1 cellular context compared by ENCODE assay signal in the genomic region with DNA sequence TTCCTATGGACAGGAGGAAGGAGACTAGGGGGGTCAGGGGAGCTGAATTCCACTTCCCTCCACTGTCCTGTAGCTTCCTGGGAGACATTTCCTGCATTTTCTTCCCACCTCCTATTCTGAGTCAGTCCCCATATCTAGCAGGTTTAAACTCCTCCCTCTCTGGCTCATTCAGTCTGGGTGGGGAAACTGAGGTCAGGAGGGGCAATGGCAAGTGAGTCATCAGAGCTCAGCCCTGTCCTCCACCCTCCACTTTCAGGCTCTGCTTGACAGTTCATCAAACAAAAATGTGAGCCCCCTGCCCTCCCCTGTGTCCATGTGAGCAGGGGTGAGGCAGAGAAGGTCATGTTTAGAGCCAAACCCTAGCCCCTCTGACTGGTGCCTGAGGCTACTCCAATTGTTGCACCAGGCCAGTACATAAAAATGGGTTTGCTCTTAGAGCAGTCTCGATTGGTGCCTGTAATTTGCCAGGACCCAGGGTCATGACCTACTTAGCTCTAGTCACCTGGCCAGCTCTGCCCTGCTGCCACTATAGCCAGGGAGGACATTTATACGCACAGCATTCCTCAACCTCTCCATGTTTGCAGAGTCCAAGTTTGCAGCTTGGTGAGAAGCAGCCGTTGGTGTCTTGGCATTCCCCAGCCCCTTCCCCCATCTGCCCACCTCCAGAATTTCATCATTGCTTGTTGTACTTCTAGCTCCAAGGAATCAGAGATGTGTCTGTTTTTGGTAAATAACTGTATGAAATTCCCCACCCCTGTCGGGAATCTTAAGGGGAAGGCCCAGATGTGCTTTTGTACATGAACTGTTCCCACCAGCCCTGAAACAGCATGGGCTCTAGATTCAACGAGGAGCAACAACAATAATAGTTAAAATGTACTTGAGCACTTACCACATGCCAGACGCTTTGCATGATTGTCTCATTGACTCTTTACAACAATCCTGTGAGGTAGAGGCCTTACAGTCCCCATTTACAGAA.
TF ChIP-seq lines count a peak whose summit lies in the region.

No MANE protein-coding gene starts in this region.

TF ChIP-seq in SK-N-SH, 30 proteins besides CTCF, POLR2A, EP300 and RAD21 (continued from another document):
- TF ChIP-seq, protein P1, sequence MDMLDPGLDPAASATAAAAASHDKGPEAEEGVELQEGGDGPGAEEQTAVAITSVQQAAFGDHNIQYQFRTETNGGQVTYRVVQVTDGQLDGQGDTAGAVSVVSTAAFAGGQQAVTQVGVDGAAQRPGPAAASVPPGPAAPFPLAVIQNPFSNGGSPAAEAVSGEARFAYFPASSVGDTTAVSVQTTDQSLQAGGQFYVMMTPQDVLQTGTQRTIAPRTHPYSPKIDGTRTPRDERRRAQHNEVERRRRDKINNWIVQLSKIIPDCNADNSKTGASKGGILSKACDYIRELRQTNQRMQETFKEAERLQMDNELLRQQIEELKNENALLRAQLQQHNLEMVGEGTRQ (IDR thresholded peaks at IDR 0.05; ENCODE audit: borderline replicate concordance, low read depth, low read length): no peak
- TF ChIP-seq FOXJ3 (CRISPR knock-in tag; IDR thresholded peaks at IDR 0.05) (no peak), EZH2phosphoT487 (IDR thresholded peaks at IDR 0.05; ENCODE audit: borderline replicate concordance, low read depth) (no peak), JUND (IDR thresholded peaks at IDR 0.05) (no peak)
- TF ChIP-seq, protein P2, sequence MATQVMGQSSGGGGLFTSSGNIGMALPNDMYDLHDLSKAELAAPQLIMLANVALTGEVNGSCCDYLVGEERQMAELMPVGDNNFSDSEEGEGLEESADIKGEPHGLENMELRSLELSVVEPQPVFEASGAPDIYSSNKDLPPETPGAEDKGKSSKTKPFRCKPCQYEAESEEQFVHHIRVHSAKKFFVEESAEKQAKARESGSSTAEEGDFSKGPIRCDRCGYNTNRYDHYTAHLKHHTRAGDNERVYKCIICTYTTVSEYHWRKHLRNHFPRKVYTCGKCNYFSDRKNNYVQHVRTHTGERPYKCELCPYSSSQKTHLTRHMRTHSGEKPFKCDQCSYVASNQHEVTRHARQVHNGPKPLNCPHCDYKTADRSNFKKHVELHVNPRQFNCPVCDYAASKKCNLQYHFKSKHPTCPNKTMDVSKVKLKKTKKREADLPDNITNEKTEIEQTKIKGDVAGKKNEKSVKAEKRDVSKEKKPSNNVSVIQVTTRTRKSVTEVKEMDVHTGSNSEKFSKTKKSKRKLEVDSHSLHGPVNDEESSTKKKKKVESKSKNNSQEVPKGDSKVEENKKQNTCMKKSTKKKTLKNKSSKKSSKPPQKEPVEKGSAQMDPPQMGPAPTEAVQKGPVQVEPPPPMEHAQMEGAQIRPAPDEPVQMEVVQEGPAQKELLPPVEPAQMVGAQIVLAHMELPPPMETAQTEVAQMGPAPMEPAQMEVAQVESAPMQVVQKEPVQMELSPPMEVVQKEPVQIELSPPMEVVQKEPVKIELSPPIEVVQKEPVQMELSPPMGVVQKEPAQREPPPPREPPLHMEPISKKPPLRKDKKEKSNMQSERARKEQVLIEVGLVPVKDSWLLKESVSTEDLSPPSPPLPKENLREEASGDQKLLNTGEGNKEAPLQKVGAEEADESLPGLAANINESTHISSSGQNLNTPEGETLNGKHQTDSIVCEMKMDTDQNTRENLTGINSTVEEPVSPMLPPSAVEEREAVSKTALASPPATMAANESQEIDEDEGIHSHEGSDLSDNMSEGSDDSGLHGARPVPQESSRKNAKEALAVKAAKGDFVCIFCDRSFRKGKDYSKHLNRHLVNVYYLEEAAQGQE (IDR thresholded peaks at IDR 0.05; ENCODE audit: low read depth, low read length): no peak
